In the genomic region with DNA sequence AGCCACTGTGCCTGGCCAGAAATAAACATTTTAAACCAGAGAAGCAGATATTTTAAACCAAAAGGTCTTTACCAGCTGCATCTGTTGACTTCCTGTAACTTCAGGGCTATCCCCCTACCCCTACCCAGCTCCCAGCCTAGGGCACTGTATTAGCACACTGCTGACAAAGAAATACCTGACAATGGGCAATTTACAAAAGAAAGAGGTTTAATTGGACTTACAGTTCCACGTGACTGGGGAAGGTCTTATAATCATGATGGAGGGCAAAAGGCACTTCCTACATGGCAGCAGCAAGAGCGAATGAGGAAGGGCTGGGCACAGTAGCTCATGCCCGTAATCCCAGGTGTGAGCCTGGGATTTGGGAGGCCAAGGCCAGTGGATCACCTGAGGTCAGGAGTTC, we compare ENCODE assay signal across 15 cellular contexts.
"Had no signal": no experiment of that assay in that cellular context is flagged by ENCODE, and none has a peak within 500 bp of the region (broad histone marks: within the 10 kb centered on the region; RNA-seq: fewer than 3 reads in every experiment).

No MANE protein-coding gene starts in this region.

- H3K4me1 Mint-ChIP-seq: neural crest cell had no signal

- H3K27me3 Mint-ChIP-seq: activated naive CD8-positive, alpha-beta T cell treated with anti-CD3 and anti-CD28 coated beads, Interleukin-2, amount 50 U/mL, for 24 hours had no signal

- H3K4me3 Mint-ChIP-seq: activated naive CD8-positive, alpha-beta T cell treated with anti-CD3 and anti-CD28 coated beads, Interleukin-2, amount 50 U/mL, for 24 hours; activated T-cell treated with anti-CD3 and anti-CD28 coated beads, Interleukin-2, amount 50 U/mL, for 4 hours; neural crest cell; T-helper 1 cell treated with Interleukin-12 subunit alpha and Interleukin-12 subunit beta and Interleukin-4 antibody, amounts not matched to agents 30 μg/mL and 1 μg/mL, for 36 hours had no signal

- ATAC-seq: activated naive CD8-positive, alpha-beta T cell treated with anti-CD3 and anti-CD28 coated beads, Interleukin-2, amount 50 U/mL, for 24 hours; activated T-cell treated with anti-CD3 and anti-CD28 coated beads, Interleukin-2, amount 50 U/mL, for 4 hours; foreskin keratinocyte had no signal

- DNase-seq: activated CD4-positive, alpha-beta T cell treated with anti-CD3 and anti-CD28 coated beads, Interleukin-2, amount 50 U/mL, for 1 hour; activated CD4-positive, CD25-positive, alpha-beta regulatory T cell; activated gamma-delta T cell; activated naive CD8-positive, alpha-beta T cell treated with anti-CD3 and anti-CD28 coated beads, Interleukin-2, amount 50 U/mL, for 24 hours; activated T-cell treated with anti-CD3 and anti-CD28 coated beads, Interleukin-2, amount 50 U/mL, for 4 hours; foreskin keratinocyte; head of caudate nucleus; kidney; stimulated activated CD4-positive, alpha-beta T cell treated with anti-CD3 and anti-CD28 coated beads, Interleukin-4, amount 100 ng/mL, for 4 hours; tibial artery had no signal

- H3K27ac Mint-ChIP-seq: activated naive CD8-positive, alpha-beta T cell treated with anti-CD3 and anti-CD28 coated beads, Interleukin-2, amount 50 U/mL, for 24 hours had no signal

- FAIRE-seq: colon, kidney had no signal

- H3K9me3 ChIP-seq: ascending aorta, tibial artery, vagina had no signal
